Comparison of ENCODE assay signal across 1 cellular context in the genomic region with DNA sequence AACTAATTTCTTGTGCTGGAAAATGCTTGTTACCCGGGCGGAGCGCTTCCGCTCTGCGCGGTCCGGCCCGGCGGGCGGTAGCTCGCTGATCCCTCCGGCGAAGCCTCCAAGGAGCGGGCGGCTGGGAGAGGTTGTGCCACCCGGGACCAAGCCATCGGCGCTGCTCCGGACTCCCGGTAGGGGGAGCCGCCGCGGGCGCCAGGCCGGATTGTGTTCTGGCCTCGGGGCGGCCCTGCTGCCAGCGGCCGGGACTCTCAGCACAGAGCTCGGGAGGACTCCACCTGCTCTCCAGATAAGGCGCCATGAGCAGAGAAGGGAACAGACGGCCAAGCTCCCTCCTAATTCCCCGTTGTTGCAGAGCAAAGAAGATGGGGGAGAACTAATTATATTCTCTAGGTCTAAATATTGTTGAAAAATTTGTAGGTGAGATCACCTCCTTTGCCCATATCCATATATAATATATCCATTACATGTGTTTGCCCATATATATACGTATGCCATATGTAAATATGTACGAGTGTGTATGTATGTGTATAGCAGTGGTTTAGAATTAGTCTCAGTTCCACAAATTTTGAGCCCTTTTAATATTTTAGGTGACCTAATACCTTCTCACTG.
A peak's percentile ranks its signal among the peaks of the same experiment; 100 is the strongest.
TF ChIP-seq lines count a peak whose summit lies in the region.

No MANE protein-coding gene starts in this region.

TF ChIP-seq in HepG2, 621 proteins besides CTCF, POLR2A, EP300 and RAD21 (continued from another document and continues in another):
- peak; percentile 70; the same call in 1 of the 2 replicates for TF ChIP-seq ZNF768 (CRISPR knock-in tag; IDR thresholded peaks at IDR 0.05)
- TF ChIP-seq RARA (CRISPR knock-in tag; IDR thresholded peaks at IDR 0.05) = no peak
- TF ChIP-seq, protein P1, sequence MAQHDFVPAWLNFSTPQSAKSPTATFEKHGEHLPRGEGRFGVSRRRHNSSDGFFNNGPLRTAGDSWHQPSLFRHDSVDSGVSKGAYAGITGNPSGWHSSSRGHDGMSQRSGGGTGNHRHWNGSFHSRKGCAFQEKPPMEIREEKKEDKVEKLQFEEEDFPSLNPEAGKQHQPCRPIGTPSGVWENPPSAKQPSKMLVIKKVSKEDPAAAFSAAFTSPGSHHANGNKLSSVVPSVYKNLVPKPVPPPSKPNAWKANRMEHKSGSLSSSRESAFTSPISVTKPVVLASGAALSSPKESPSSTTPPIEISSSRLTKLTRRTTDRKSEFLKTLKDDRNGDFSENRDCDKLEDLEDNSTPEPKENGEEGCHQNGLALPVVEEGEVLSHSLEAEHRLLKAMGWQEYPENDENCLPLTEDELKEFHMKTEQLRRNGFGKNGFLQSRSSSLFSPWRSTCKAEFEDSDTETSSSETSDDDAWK (CRISPR knock-in tag; IDR thresholded peaks at IDR 0.05) = no peak
- 0 out of 2 replicates have a peak, but pooled peaks have one; percentile 47 for TF ChIP-seq ZNF747 (CRISPR knock-in tag; IDR thresholded peaks at IDR 0.05; ENCODE audit: borderline replicate concordance)
- peak; percentile 39; the same call in 1 of the 2 replicates for TF ChIP-seq MYC (CRISPR knock-in tag; IDR thresholded peaks at IDR 0.05; ENCODE audit: borderline replicate concordance)
- TF ChIP-seq KDM5B (CRISPR knock-in tag; IDR thresholded peaks at IDR 0.05; ENCODE audit: borderline replicate concordance) = no peak
- peak; percentile 49; the same call in 1 of the 2 replicates for TF ChIP-seq YEATS4 (CRISPR knock-in tag; IDR thresholded peaks at IDR 0.05; ENCODE audit: borderline replicate concordance)
- TF ChIP-seq HNRNPL (IDR thresholded peaks at IDR 0.05; ENCODE audit: low read depth, low read length) = peak; percentile 83
- TF ChIP-seq NFATC3 (CRISPR knock-in tag; IDR thresholded peaks at IDR 0.05) = 0 out of 2 replicates have a peak, but pooled peaks have one; percentile 45
- no peak for TF ChIP-seq TBP (CRISPR knock-in tag; IDR thresholded peaks at IDR 0.05)
- TF ChIP-seq SOX13 (IDR thresholded peaks at IDR 0.05) = no peak
- TF ChIP-seq SOX13 (CRISPR knock-in tag; conservative IDR thresholded peaks at IDR 0.05 in 1 of 2, IDR thresholded peaks at IDR 0.05 in 1 of 2) = 0 out of 4 replicates have a peak, but pooled peaks of 1 of the 2 experiments have one; percentile 9
- TF ChIP-seq ZFAT (CRISPR knock-in tag; conservative IDR thresholded peaks at IDR 0.05) = 0 out of 2 replicates have a peak, but pooled peaks have one; percentile 34
- peak; percentile 54 for TF ChIP-seq ZNF687 (CRISPR knock-in tag; IDR thresholded peaks at IDR 0.05)
- no peak for TF ChIP-seq NKX3-1 (CRISPR knock-in tag; IDR thresholded peaks at IDR 0.05)
- TF ChIP-seq RCOR2 (CRISPR knock-in tag; IDR thresholded peaks at IDR 0.05) = 0 out of 2 replicates have a peak, but pooled peaks have one; percentile 13
- no peak for TF ChIP-seq ZNF678 (CRISPR knock-in tag; IDR thresholded peaks at IDR 0.05)
- no peak for TF ChIP-seq ZNF570 (CRISPR knock-in tag; IDR thresholded peaks at IDR 0.05; ENCODE audit: borderline replicate concordance)
- no peak for TF ChIP-seq ZNF10 (CRISPR knock-in tag; IDR thresholded peaks at IDR 0.05; ENCODE audit: borderline replicate concordance, low read depth)
- TF ChIP-seq, protein P2, sequence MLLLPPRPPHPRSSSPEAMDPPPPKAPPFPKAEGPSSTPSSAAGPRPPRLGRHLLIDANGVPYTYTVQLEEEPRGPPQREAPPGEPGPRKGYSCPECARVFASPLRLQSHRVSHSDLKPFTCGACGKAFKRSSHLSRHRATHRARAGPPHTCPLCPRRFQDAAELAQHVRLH (CRISPR knock-in tag; IDR thresholded peaks at IDR 0.05; ENCODE audit: borderline replicate concordance, low read depth) = no peak
- peak; percentile 25; the same call in 1 of the 2 replicates for TF ChIP-seq BCL6 (CRISPR knock-in tag; IDR thresholded peaks at IDR 0.05)
- 0 out of 2 replicates have a peak, but pooled peaks have one; percentile 28 for TF ChIP-seq SMAD3 (CRISPR knock-in tag; IDR thresholded peaks at IDR 0.05)
- TF ChIP-seq MAX (IDR thresholded peaks at IDR 0.05) = no peak; the same call in 1 of the 2 replicates
- TF ChIP-seq, protein P3, sequence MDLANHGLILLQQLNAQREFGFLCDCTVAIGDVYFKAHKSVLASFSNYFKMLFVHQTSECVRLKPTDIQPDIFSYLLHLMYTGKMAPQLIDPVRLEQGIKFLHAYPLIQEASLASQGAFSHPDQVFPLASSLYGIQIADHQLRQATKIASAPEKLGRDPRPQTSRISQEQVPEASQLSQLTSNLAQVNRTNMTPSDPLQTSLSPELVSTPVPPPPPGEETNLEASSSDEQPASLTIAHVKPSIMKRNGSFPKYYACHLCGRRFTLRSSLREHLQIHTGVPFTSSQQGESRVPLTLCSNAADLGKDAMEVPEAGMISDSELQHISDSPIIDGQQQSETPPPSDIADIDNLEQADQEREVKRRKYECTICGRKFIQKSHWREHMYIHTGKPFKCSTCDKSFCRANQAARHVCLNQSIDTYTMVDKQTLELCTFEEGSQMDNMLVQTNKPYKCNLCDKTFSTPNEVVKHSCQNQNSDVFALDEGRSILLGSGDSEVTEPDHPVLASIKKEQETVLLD (CRISPR knock-in tag; IDR thresholded peaks at IDR 0.05; ENCODE audit: low read depth) = no peak
- TF ChIP-seq ZNF800 (CRISPR knock-in tag; IDR thresholded peaks at IDR 0.05) = peak; percentile 76
- 0 out of 2 replicates have a peak, but pooled peaks have one; percentile 20 for TF ChIP-seq FOSL1 (CRISPR knock-in tag; IDR thresholded peaks at IDR 0.05; ENCODE audit: borderline replicate concordance)
- TF ChIP-seq ZNF777 (CRISPR knock-in tag; IDR thresholded peaks at IDR 0.05) = peak; percentile 56; the same call in 1 of the 2 replicates
- TF ChIP-seq MED1 (CRISPR knock-in tag; IDR thresholded peaks at IDR 0.05) = no peak
- TF ChIP-seq, protein P4, sequence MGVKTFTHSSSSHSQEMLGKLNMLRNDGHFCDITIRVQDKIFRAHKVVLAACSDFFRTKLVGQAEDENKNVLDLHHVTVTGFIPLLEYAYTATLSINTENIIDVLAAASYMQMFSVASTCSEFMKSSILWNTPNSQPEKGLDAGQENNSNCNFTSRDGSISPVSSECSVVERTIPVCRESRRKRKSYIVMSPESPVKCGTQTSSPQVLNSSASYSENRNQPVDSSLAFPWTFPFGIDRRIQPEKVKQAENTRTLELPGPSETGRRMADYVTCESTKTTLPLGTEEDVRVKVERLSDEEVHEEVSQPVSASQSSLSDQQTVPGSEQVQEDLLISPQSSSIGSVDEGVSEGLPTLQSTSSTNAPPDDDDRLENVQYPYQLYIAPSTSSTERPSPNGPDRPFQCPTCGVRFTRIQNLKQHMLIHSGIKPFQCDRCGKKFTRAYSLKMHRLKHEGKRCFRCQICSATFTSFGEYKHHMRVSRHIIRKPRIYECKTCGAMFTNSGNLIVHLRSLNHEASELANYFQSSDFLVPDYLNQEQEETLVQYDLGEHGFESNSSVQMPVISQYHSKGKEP (CRISPR knock-in tag; IDR thresholded peaks at IDR 0.05) = no peak
- TF ChIP-seq TARDBP (CRISPR knock-in tag; IDR thresholded peaks at IDR 0.05) = no peak
- TF ChIP-seq ZNF263 (CRISPR knock-in tag; IDR thresholded peaks at IDR 0.05) = peak; percentile 96
- TF ChIP-seq ZFP90 (CRISPR knock-in tag; IDR thresholded peaks at IDR 0.05; ENCODE audit: borderline replicate concordance) = 0 out of 2 replicates have a peak, but pooled peaks have one; percentile 24
- TF ChIP-seq PLRG1 (conservative IDR thresholded peaks at IDR 0.05) = no peak
- peak; percentile 49 for TF ChIP-seq HNRNPLL (IDR thresholded peaks at IDR 0.05; ENCODE audit: low read depth, low read length, poor library complexity, severe bottlenecking)
- TF ChIP-seq BRD4 (CRISPR knock-in tag; IDR thresholded peaks at IDR 0.05) = 0 out of 2 replicates have a peak, but pooled peaks have one; percentile 50
- TF ChIP-seq RARG (CRISPR knock-in tag; IDR thresholded peaks at IDR 0.05; ENCODE audit: low read depth) = no peak
- peak; percentile 68; the same call in 1 of the 2 replicates for TF ChIP-seq ZNF501 (CRISPR knock-in tag; IDR thresholded peaks at IDR 0.05)
- no peak for TF ChIP-seq PAX8 (CRISPR knock-in tag; IDR thresholded peaks at IDR 0.05; ENCODE audit: borderline replicate concordance)
- no peak for TF ChIP-seq SPEN (CRISPR knock-in tag; IDR thresholded peaks at IDR 0.05; ENCODE audit: low read depth)
- no peak for TF ChIP-seq HOXA9 (CRISPR knock-in tag; IDR thresholded peaks at IDR 0.05; ENCODE audit: borderline replicate concordance)
- TF ChIP-seq ZNF772 (CRISPR knock-in tag; IDR thresholded peaks at IDR 0.05) = 0 out of 2 replicates have a peak, but pooled peaks have one; percentile 55
- 0 out of 2 replicates have a peak, but pooled peaks have one; percentile 24 for TF ChIP-seq CCDC6 (CRISPR knock-in tag; IDR thresholded peaks at IDR 0.05)
- TF ChIP-seq KAT8 (CRISPR knock-in tag; IDR thresholded peaks at IDR 0.05) = 0 out of 2 replicates have a peak, but pooled peaks have one; percentile 23
- no peak for TF ChIP-seq TMF1 (CRISPR knock-in tag; IDR thresholded peaks at IDR 0.05; ENCODE audit: low read depth)
- TF ChIP-seq, protein P5, sequence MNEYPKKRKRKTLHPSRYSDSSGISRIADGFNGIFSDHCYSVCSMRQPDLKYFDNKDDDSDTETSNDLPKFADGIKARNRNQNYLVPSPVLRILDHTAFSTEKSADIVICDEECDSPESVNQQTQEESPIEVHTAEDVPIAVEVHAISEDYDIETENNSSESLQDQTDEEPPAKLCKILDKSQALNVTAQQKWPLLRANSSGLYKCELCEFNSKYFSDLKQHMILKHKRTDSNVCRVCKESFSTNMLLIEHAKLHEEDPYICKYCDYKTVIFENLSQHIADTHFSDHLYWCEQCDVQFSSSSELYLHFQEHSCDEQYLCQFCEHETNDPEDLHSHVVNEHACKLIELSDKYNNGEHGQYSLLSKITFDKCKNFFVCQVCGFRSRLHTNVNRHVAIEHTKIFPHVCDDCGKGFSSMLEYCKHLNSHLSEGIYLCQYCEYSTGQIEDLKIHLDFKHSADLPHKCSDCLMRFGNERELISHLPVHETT (CRISPR knock-in tag; conservative IDR thresholded peaks at IDR 0.05) = no peak
- TF ChIP-seq SALL2 (CRISPR knock-in tag; IDR thresholded peaks at IDR 0.05) = 0 out of 2 replicates have a peak, but pooled peaks have one; percentile 51
